6 cellular contexts compared by ENCODE assay signal in the genomic region with DNA sequence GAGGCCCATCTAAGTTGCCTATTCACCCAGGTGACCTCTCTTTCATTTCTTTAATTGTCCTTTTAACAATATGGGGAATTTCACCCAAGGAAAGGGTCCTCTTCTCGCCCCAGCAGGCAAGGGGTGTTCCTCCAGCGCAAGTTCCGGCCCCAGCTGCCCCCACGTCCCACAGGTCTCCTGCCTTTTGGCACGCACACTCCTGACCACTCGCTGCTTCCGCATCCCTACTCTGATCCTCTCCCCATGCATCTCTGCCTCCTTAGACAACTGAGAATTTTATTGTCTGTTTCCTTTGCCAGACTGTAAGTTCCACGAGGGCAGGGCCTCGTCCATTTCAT. TPM values are rescaled to one million over a fixed set of nuclear protein-coding genes. Genes with fewer than 3 reads are reported as not detected.
DNase-seq lines count a peak whose midpoint lies in the region; ATAC-seq and TF ChIP-seq lines count a peak whose summit lies in the region.

No MANE protein-coding gene starts in this region.

- H3K27ac Mint-ChIP-seq in Caco-2 (ENCODE audit: unreplicated experiment), result peak overlapping the region; percentile 92
- peak overlapping the region; percentile 95 for H3K27ac Mint-ChIP-seq in activated T-helper 1 cell treated with anti-CD3 and anti-CD28 coated beads, Interleukin-12 subunit alpha, Interleukin-12 subunit beta, Interleukin-2, Interleukin-4 antibody, amounts not matched to agents 30 ng/mL and 10 ng/mL and 1 ng/mL, durations not matched to agents 14 hours and 24 hours and 36 hours
- peak overlapping the region; percentile 97 for H3K27ac Mint-ChIP-seq in memory B cell

- H3K27me3 Mint-ChIP-seq in Caco-2 (ENCODE audit: insufficient read depth, unreplicated experiment) (no peaks in the 10 kb centered on the region), memory B cell (no peaks in the 10 kb centered on the region)
- H3K27me3 Mint-ChIP-seq in activated T-helper 1 cell treated with anti-CD3 and anti-CD28 coated beads, Interleukin-12 subunit alpha, Interleukin-12 subunit beta, Interleukin-2, Interleukin-4 antibody, amounts not matched to agents 30 ng/mL and 10 ng/mL and 1 ng/mL, durations not matched to agents 14 hours and 24 hours and 36 hours (ENCODE audit: insufficient read depth), result no peaks in the 10 kb centered on the region

- no peak for DNase-seq in Caco-2
- no peak for DNase-seq in activated T-helper 1 cell treated with anti-CD3 and anti-CD28 coated beads, Interleukin-12 subunit alpha, Interleukin-12 subunit beta, Interleukin-2, Interleukin-4 antibody, amounts not matched to agents 30 ng/mL and 10 ng/mL and 1 ng/mL, durations not matched to agents 14 hours and 24 hours and 36 hours (ENCODE audit: low spot score)
- peak in 1 of 2 donors; percentile 18 for DNase-seq in memory B cell (ENCODE audit: low spot score in 2 of 2)
- DNase-seq in DMS114 treated with DMSO at 0.1 percent for 48 hours (lab: John Stamatoyannopoulos, UW; ENCODE audit: unreplicated experiment), result no peak
- no peak for DNase-seq in midbrain (lab: John Stamatoyannopoulos, UW)

- CTCF ChIA-PET in Caco-2 (lab: Charles Lee), result interaction anchor here (0.6 to 0.9 kb wide), 3 partner anchors 14 to 404 kb away, joined by 4 to 6 read pairs (median 5); a partner anchor contains a TSS

- BruUV-seq in Caco-2 (replicated peaks; lab: Mats Ljungman, UMichigan), result TSS peak; percentile 73

- H3K36me3 ChIP-seq in Caco-2 (ENCODE audit: control insufficient read depth, insufficient read depth, low read length), result 0 out of 2 replicates have a peak, but pooled peaks cover 2% of the 10 kb centered on the region

- intact Hi-C loops in Caco-2 (cut with micrococcal nuclease; ENCODE audit: unreplicated experiment), result loop anchor here (1.0 kb wide), 1 partner anchor 30 kb away; no protein-coding TSS in a partner anchor
- intact Hi-C loops in activated T-helper 1 cell treated with anti-CD3 and anti-CD28 coated beads, Interleukin-12 subunit alpha, Interleukin-12 subunit beta, Interleukin-2, Interleukin-4 antibody, amounts not matched to agents 30 ng/mL and 10 ng/mL and 1 ng/mL, durations not matched to agents 14 hours and 24 hours and 36 hours (cut with micrococcal nuclease), result loop anchor here (5.0 to 10.0 kb wide), 4 partner anchors 441 to 1722 kb away; a partner anchor contains a TSS

- peak overlapping the region; percentile 87 for H3K4me3 ChIP-seq in Caco-2 (ENCODE audit: low read depth, low read length)

- H3K36me3 Mint-ChIP-seq in Caco-2 (ENCODE audit: insufficient read depth, unreplicated experiment), result peaks cover 26% of the 10 kb centered on the region
- peaks cover 32% of the 10 kb centered on the region for H3K36me3 Mint-ChIP-seq in activated T-helper 1 cell treated with anti-CD3 and anti-CD28 coated beads, Interleukin-12 subunit alpha, Interleukin-12 subunit beta, Interleukin-2, Interleukin-4 antibody, amounts not matched to agents 30 ng/mL and 10 ng/mL and 1 ng/mL, durations not matched to agents 14 hours and 24 hours and 36 hours (ENCODE audit: low read depth)
- H3K36me3 Mint-ChIP-seq in memory B cell, result peaks cover 10% of the 10 kb centered on the region

- ATAC-seq in memory B cell (ENCODE audit: low read depth), result no peak
- no peak for ATAC-seq in GM19452 (IDR thresholded peaks at IDR 0.05; ENCODE audit: unreplicated experiment)

- H3K9me3 ChIP-seq in Caco-2, result no peaks in the 10 kb centered on the region

- no peaks in the 10 kb centered on the region for H3K9me3 Mint-ChIP-seq in Caco-2 (ENCODE audit: unreplicated experiment)
- no peaks in the 10 kb centered on the region for H3K9me3 Mint-ChIP-seq in activated T-helper 1 cell treated with anti-CD3 and anti-CD28 coated beads, Interleukin-12 subunit alpha, Interleukin-12 subunit beta, Interleukin-2, Interleukin-4 antibody, amounts not matched to agents 30 ng/mL and 10 ng/mL and 1 ng/mL, durations not matched to agents 14 hours and 24 hours and 36 hours
- H3K9me3 Mint-ChIP-seq in memory B cell, result no peaks in the 10 kb centered on the region

- peaks cover 25% of the 10 kb centered on the region for H3K4me1 ChIP-seq in Caco-2

- H3K4me3 Mint-ChIP-seq in Caco-2 (ENCODE audit: unreplicated experiment) (peak overlapping the region; percentile 93), memory B cell (peak overlapping the region; percentile 99)
- peak overlapping the region; percentile 91 for H3K4me3 Mint-ChIP-seq in activated T-helper 1 cell treated with anti-CD3 and anti-CD28 coated beads, Interleukin-12 subunit alpha, Interleukin-12 subunit beta, Interleukin-2, Interleukin-4 antibody, amounts not matched to agents 30 ng/mL and 10 ng/mL and 1 ng/mL, durations not matched to agents 14 hours and 24 hours and 36 hours

- POLR2A ChIA-PET in Caco-2 (lab: Charles Lee), result interaction anchor here (0.5 to 1.2 kb wide), 6 partner anchors 14 to 144 kb away, joined by 3 to 6 read pairs (median 4); a partner anchor contains a TSS

- peaks cover 26% of the 10 kb centered on the region for H3K4me1 Mint-ChIP-seq in Caco-2 (ENCODE audit: low read depth, unreplicated experiment)
- peaks cover 31% of the 10 kb centered on the region for H3K4me1 Mint-ChIP-seq in activated T-helper 1 cell treated with anti-CD3 and anti-CD28 coated beads, Interleukin-12 subunit alpha, Interleukin-12 subunit beta, Interleukin-2, Interleukin-4 antibody, amounts not matched to agents 30 ng/mL and 10 ng/mL and 1 ng/mL, durations not matched to agents 14 hours and 24 hours and 36 hours (ENCODE audit: low read depth)
- peaks cover 17% of the 10 kb centered on the region for H3K4me1 Mint-ChIP-seq in memory B cell

- TF ChIP-seq CTCF in Caco-2 (IDR thresholded peaks at IDR 0.05; ENCODE audit: insufficient read depth in 1 of 2, low read depth in 1 of 2, low read length in 1 of 2, severe bottlenecking in 1 of 2, unreplicated experiment in 1 of 2), result no peak

- H3K27me3 ChIP-seq in Caco-2 (replicated peaks; ENCODE audit: control insufficient read depth, insufficient read depth, low read length), result no peaks in the 10 kb centered on the region

RNA-seq across cellular contexts. Expression of a gene that starts 0.7 kb away (rescaled TPM):
- total RNA-seq in Caco-2 (2022), result 284 and 290 TPM in 2 replicates
- total RNA-seq in activated T-helper 1 cell treated with anti-CD3 and anti-CD28 coated beads, Interleukin-12 subunit alpha, Interleukin-12 subunit beta, Interleukin-2, Interleukin-4 antibody, amounts not matched to agents 30 ng/mL and 10 ng/mL and 1 ng/mL, durations not matched to agents 14 hours and 24 hours and 36 hours, result 507 and 509 TPM in 2 replicates

RNA-seq across cellular contexts. Expression of a gene that starts 44.5 kb away (rescaled TPM):
- 0.29 and 0.44 TPM in 2 replicates for total RNA-seq in Caco-2 (2022)
- 0.54 and 0.78 TPM in 2 replicates for total RNA-seq in activated T-helper 1 cell treated with anti-CD3 and anti-CD28 coated beads, Interleukin-12 subunit alpha, Interleukin-12 subunit beta, Interleukin-2, Interleukin-4 antibody, amounts not matched to agents 30 ng/mL and 10 ng/mL and 1 ng/mL, durations not matched to agents 14 hours and 24 hours and 36 hours

RNA-seq across cellular contexts. Expression of a gene that starts 49.5 kb away (rescaled TPM):
- total RNA-seq in Caco-2 (2022), result not detected in 2 replicates
- total RNA-seq in activated T-helper 1 cell treated with anti-CD3 and anti-CD28 coated beads, Interleukin-12 subunit alpha, Interleukin-12 subunit beta, Interleukin-2, Interleukin-4 antibody, amounts not matched to agents 30 ng/mL and 10 ng/mL and 1 ng/mL, durations not matched to agents 14 hours and 24 hours and 36 hours, result not detected in 2 replicates

RNA-seq across cellular contexts. Expression of a gene that starts 53.6 kb away (rescaled TPM):
- total RNA-seq in Caco-2 (2022), result 118 and 125 TPM in 2 replicates
- 88.0 and 90.2 TPM in 2 replicates for total RNA-seq in activated T-helper 1 cell treated with anti-CD3 and anti-CD28 coated beads, Interleukin-12 subunit alpha, Interleukin-12 subunit beta, Interleukin-2, Interleukin-4 antibody, amounts not matched to agents 30 ng/mL and 10 ng/mL and 1 ng/mL, durations not matched to agents 14 hours and 24 hours and 36 hours

RNA-seq across cellular contexts. Expression of a gene that starts 54.0 kb away (rescaled TPM):
- total RNA-seq in Caco-2 (2022), result 39.2 and 42.9 TPM in 2 replicates
- total RNA-seq in activated T-helper 1 cell treated with anti-CD3 and anti-CD28 coated beads, Interleukin-12 subunit alpha, Interleukin-12 subunit beta, Interleukin-2, Interleukin-4 antibody, amounts not matched to agents 30 ng/mL and 10 ng/mL and 1 ng/mL, durations not matched to agents 14 hours and 24 hours and 36 hours, result 18.6 and 20.3 TPM in 2 replicates
